12 cellular contexts compared by ENCODE assay signal in genomic region chr10:112390125-112390703, GRCh38. TPM values are rescaled to one million over a fixed set of nuclear protein-coding genes. Genes with fewer than 3 reads are reported as not detected.
DNase-seq lines count a peak whose midpoint lies in the region; ATAC-seq, FAIRE-seq and TF ChIP-seq lines count a peak whose summit lies in the region.
"Had no signal": no experiment of that assay in that cellular context is flagged by ENCODE, and none has a peak within 500 bp of the region (broad histone marks: within the 10 kb centered on the region; RNA-seq: fewer than 3 reads in every experiment).

No MANE protein-coding gene starts in this region.

- ATAC-seq in A549 (no peak), GM18502 (IDR thresholded peaks at IDR 0.05; ENCODE audit: poor library complexity, unreplicated experiment) (peak; percentile 40), GM19324 (IDR thresholded peaks at IDR 0.05; ENCODE audit: low FRiP score, unreplicated experiment) (no peak)

- H3K4me3 Mint-ChIP-seq in IgD-negative memory B cell (no peak overlapping the region), immature natural killer cell (peak overlapping the region in 1 of 5 donors; percentile 4)
- H3K4me3 Mint-ChIP-seq: mesothelial cell of epicardium had no signal

- no peak for TF ChIP-seq CTCF in A549 (IDR thresholded peaks at IDR 0.05)
- no peak for TF ChIP-seq CTCF in D721Med (IDR thresholded peaks at IDR 0.05; ENCODE audit: insufficient read depth, missing control alignments)

- CTCF ChIA-PET in A549 (lab: Yijun Ruan, JAX): interaction anchor here (1.2 kb wide), 1 partner anchor 75 kb away, joined by 3 read pairs; no protein-coding TSS in a partner anchor

- no peak overlapping the region for H3K4me2 ChIP-seq in A549
- H3K4me2 ChIP-seq: SK-N-SH had no signal

- TF ChIP-seq POLR2A in A549 (IDR thresholded peaks at IDR 0.05; ENCODE audit: low read length): no peak

- H3K4me1 Mint-ChIP-seq in IgD-negative memory B cell (peaks cover 27 to 49% (median 36%) of the 10 kb centered on the region in 3 donors), immature natural killer cell (peaks cover 57 to 65% of the 10 kb centered on the region in 2 donors)
- H3K4me1 Mint-ChIP-seq: mesothelial cell of epicardium had no signal

- TF ChIP-seq RAD21 in A549 (conservative IDR thresholded peaks at IDR 0.05 in 1 of 2, IDR thresholded peaks at IDR 0.05 in 1 of 2): no peak

- POLR2A ChIA-PET in A549 (lab: Yijun Ruan, JAX): no interaction called here

- H3K9me3 Mint-ChIP-seq in IgD-negative memory B cell (no peaks in the 10 kb centered on the region), immature natural killer cell (no peaks in the 10 kb centered on the region)
- H3K9me3 Mint-ChIP-seq: mesothelial cell of epicardium had no signal

- no peaks in the 10 kb centered on the region for H3K9me3 ChIP-seq in A549
- H3K9me3 ChIP-seq: SK-N-SH had no signal

- WGBS in A549 (ENCODE audit: missing lambda C conversion rate): 83% methylated on average over 3 of the region's 3 CpGs

- no peak for DNase-seq in A549 (ENCODE audit: low read depth in 1 of 2, low spot score in 1 of 2)
- DNase-seq in immature natural killer cell: no peak
- no peak for DNase-seq in cerebellum (ENCODE audit: low spot score)
- no peak for DNase-seq in occipital lobe (lab: John Stamatoyannopoulos, UW)
- DNase-seq in D721Med (ENCODE audit: insufficient read length, low spot score): no peak
- DNase-seq: activated CD4-positive, alpha-beta T cell treated with anti-CD3 and anti-CD28 coated beads for 1 hour; cerebellar nuclear complex; SK-N-SH had no signal

- no peak overlapping the region for H3K27ac ChIP-seq in A549

- no peak for FAIRE-seq in A549 (lab: Jason Lieb, UNC)
- FAIRE-seq in D721Med (lab: Jason Lieb, UNC): no peak

- no peak for TF ChIP-seq EP300 in A549 (IDR thresholded peaks at IDR 0.05)

- H3K4me3 ChIP-seq in A549: no peak overlapping the region

- H3K27ac Mint-ChIP-seq in IgD-negative memory B cell: peak overlapping the region in 2 of 3 donors; percentile 39 to 88
- H3K27ac Mint-ChIP-seq in immature natural killer cell: peak overlapping the region in 5 of 6 donors; percentile 41 to 78 (median 73)
- H3K27ac Mint-ChIP-seq: mesothelial cell of epicardium had no signal

- H3K36me3 Mint-ChIP-seq in IgD-negative memory B cell (no peaks in the 10 kb centered on the region), immature natural killer cell (no peaks in the 10 kb centered on the region)
- H3K36me3 Mint-ChIP-seq: mesothelial cell of epicardium had no signal

- no peaks in the 10 kb centered on the region for H3K27me3 Mint-ChIP-seq in IgD-negative memory B cell
- H3K27me3 Mint-ChIP-seq in immature natural killer cell (ENCODE audit: low read depth in 3 of 3): no peaks in the 10 kb centered on the region

- H3K4me1 ChIP-seq in A549: peaks cover 3% of the 10 kb centered on the region; the same call in 1 of the 3 replicates

TF ChIP-seq in A549, 52 proteins besides CTCF, POLR2A, EP300 and RAD21:
- TF ChIP-seq HMGXB4 (CRISPR knock-in tag; IDR thresholded peaks at IDR 0.05; ENCODE audit: borderline replicate concordance): no peak
- TF ChIP-seq BCL3 (IDR thresholded peaks at IDR 0.05): no peak
- TF ChIP-seq KDM5A (IDR thresholded peaks at IDR 0.05): no peak
- TF ChIP-seq MAFK (IDR thresholded peaks at IDR 0.05; ENCODE audit: partially characterized antibody): peak; percentile 74

RNA-seq across cellular contexts. Expression of gene ACSL5, which starts 16.3 kb away (rescaled TPM):
- polyA plus RNA-seq in A549 (2011; rRNA removed): 0.24 and 0.25 TPM in 2 replicates
- polyA plus RNA-seq in A549 (2012; cell fraction: cytosol; rRNA removed): not detected in 2 replicates
- polyA plus RNA-seq in A549 (2012; cell fraction: nucleus; rRNA removed): not detected in 2 replicates
- 0.07 to 0.15 TPM in 2 of 3 replicates, not detected in the other for polyA plus RNA-seq in A549 (2017; fragmentation: RNase III; extraction: RNeasy Plus Mini Kit Qiagen cat#74134 plus additional on column Dnase treatment)
- polyA minus RNA-seq in A549 (2011; rRNA and poly(A)+ RNA removed): not detected in 2 replicates
- polyA plus RNA-seq in IgD-negative memory B cell: 52.3 TPM
- 10 to 100 TPM; 63.9 to 86.5 (median 78.4) TPM for polyA plus RNA-seq in immature natural killer cell
- total RNA-seq in cerebellum: 2.0 TPM
- total RNA-seq in occipital lobe: 3.0 TPM
- total RNA-seq: mesothelial cell of epicardium had no signal

RNA-seq across cellular contexts. Expression of gene ZDHHC6, which starts 56.5 kb away (rescaled TPM):
- polyA plus RNA-seq in A549 (2011; rRNA removed) (43.0 and 57.0 TPM in 2 replicates), A549 (2017; fragmentation: RNase III; extraction: RNeasy Plus Mini Kit Qiagen cat#74134 plus additional on column Dnase treatment) (37.2 to 40.4 TPM (median 38.2 TPM) in 3 replicates), IgD-negative memory B cell (37.0 TPM), immature natural killer cell (10 to 100 TPM; 27.4 to 39.3 (median 39.2) TPM)
- polyA plus RNA-seq in A549 (2012; cell fraction: cytosol; rRNA removed): 11.6 and 14.2 TPM in 2 replicates
- polyA plus RNA-seq in A549 (2012; cell fraction: nucleus; rRNA removed): 9.9 and 17.5 TPM in 2 replicates
- polyA minus RNA-seq in A549 (2011; rRNA and poly(A)+ RNA removed): 15.9 and 16.8 TPM in 2 replicates
- total RNA-seq in cerebellum (27.4 TPM), occipital lobe (28.4 TPM)

RNA-seq across cellular contexts. Expression of gene VTI1A, which starts 56.8 kb away (rescaled TPM):
- polyA plus RNA-seq in A549 (2011; rRNA removed) (20.3 and 25.3 TPM in 2 replicates), A549 (2017; fragmentation: RNase III; extraction: RNeasy Plus Mini Kit Qiagen cat#74134 plus additional on column Dnase treatment) (16.7 to 17.2 TPM (median 17.0 TPM) in 3 replicates), IgD-negative memory B cell (32.0 TPM), immature natural killer cell (10 to 100 TPM; 15.0 to 40.2 (median 31.2) TPM)
- 6.8 and 7.3 TPM in 2 replicates for polyA plus RNA-seq in A549 (2012; cell fraction: cytosol; rRNA removed)
- polyA plus RNA-seq in A549 (2012; cell fraction: nucleus; rRNA removed): 10.6 and 19.1 TPM in 2 replicates
- 16.5 and 19.8 TPM in 2 replicates for polyA minus RNA-seq in A549 (2011; rRNA and poly(A)+ RNA removed)
- total RNA-seq in cerebellum (59.8 TPM), occipital lobe (70.0 TPM)

Comparison
In these comparisons a context has a peak if more than half of its experiments do, and no peak if none do; other contexts are left out.
1. RNA of gene ACSL5, which starts 16.3 kb away (polyA plus RNA-seq): 63.9 to 86.5 TPM in immature natural killer cell and 52.3 TPM in IgD-negative memory B cell (single experiment); 0.07 to 0.25 TPM in A549; every median in the first group is over 10 times any median in the second.